9 cellular contexts compared by ENCODE assay signal in the genomic region with DNA sequence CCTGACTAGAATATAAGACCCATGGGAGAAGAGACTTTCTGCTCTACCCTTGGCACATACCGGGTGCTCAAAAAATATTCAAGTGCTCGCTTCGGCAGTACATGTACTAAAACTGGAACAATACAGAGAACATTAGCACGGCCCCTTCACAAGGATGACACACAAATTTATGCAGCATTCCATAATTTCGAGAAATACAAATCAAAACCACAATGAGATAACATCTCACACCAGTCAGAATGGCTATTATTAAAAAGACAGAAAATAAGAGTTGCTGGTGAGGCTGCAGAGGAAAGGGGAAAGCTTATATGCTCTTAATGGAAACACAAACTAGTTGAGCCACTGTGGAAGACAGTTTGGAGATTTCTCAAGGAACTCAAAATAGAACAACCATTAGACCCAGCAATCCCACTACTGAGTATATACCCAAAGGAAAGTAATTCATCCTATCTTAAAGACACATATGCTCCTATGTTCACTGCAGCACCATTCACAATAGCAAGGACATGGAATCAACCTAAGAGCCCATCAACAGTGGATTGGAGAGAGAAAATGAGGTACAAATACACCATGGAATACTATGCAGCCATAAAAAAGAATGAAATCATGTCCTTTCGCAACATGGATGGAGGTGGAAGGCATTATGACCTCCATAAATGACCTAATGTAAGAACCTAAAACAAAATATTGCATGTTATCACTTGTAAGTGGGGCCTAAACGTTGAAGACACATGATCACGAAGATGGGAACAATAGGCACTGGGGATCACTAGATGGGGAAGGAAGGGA.
A peak's percentile ranks its signal among the peaks of the same experiment; 100 is the strongest.
DNase-seq lines count a peak whose midpoint lies in the region; ATAC-seq and TF ChIP-seq lines count a peak whose summit lies in the region.
"Had no signal": no experiment of that assay in that cellular context is flagged by ENCODE, and none has a peak within 500 bp of the region (broad histone marks: within the 10 kb centered on the region; RNA-seq: fewer than 3 reads in every experiment).

No MANE protein-coding gene starts in this region.

- ATAC-seq in GM23338 (no peak), RWPE2 (ENCODE audit: low read depth) (peak; percentile 16; the same call in 2 of the 3 replicates)
- ATAC-seq in stimulated activated effector memory CD8-positive, alpha-beta T cell treated with anti-CD3 and anti-CD28 coated beads, Interleukin-12 subunit alpha, Interleukin-12 subunit beta, amount 100 ng/mL, for 72 hours = no peak

- no peaks in the 10 kb centered on the region for H3K9me3 ChIP-seq in RWPE2 (ENCODE audit: severe bottlenecking)

- no peak overlapping the region for H3K4me3 Mint-ChIP-seq in GM23338
- H3K4me3 Mint-ChIP-seq in stimulated activated effector memory CD8-positive, alpha-beta T cell treated with anti-CD3 and anti-CD28 coated beads, Interleukin-12 subunit alpha, Interleukin-12 subunit beta, amount 100 ng/mL, for 72 hours = peak overlapping the region; percentile 14
- H3K4me3 Mint-ChIP-seq: activated naive CD8-positive, alpha-beta T cell had no signal

- no peaks in the 10 kb centered on the region for H3K79me2 ChIP-seq in GM23338 (replicated peaks; ENCODE audit: insufficient read depth)

- peaks cover 2% of the 10 kb centered on the region for H3K27me3 Mint-ChIP-seq in GM23338 (ENCODE audit: insufficient read depth, low read depth, poor library complexity)

- peaks cover 12% of the 10 kb centered on the region for H3K4me1 ChIP-seq in GM23338 (ENCODE audit: insufficient read depth)
- H3K4me1 ChIP-seq in RWPE2 (ENCODE audit: insufficient read depth, poor library complexity, severe bottlenecking) = peaks cover 33% of the 10 kb centered on the region

- TF ChIP-seq CTCF in GM23338 (conservative IDR thresholded peaks at IDR 0.05; ENCODE audit: low read depth in 2 of 2) (no peak), RWPE2 (IDR thresholded peaks at IDR 0.05; ENCODE audit: poor library complexity, severe bottlenecking) (no peak), fibroblast of pulmonary artery (IDR thresholded peaks at IDR 0.05; ENCODE audit: low read length, missing control alignments) (no peak)

- H3F3A ChIP-seq in GM23338 (replicated peaks; ENCODE audit: low read depth) = no peaks in the 10 kb centered on the region

- peak overlapping the region; percentile 95; the same call in 1 of the 2 replicates for H2AFZ ChIP-seq in GM23338

- H3K27me3 ChIP-seq in GM23338 (ENCODE audit: insufficient read depth) (no peaks in the 10 kb centered on the region), RWPE2 (ENCODE audit: insufficient read depth, poor library complexity, severe bottlenecking) (no peaks in the 10 kb centered on the region), H7 (ENCODE audit: control insufficient read depth, insufficient read depth, low read length) (no peaks in the 10 kb centered on the region)

- DNase-seq in GM23338 (ENCODE audit: low spot score) (no peak), RWPE2 (ENCODE audit: low spot score) (no peak), fibroblast of pulmonary artery (ENCODE audit: low read depth) (peak; percentile 61), H7 (no peak), SHP77 treated with DMSO at 0.1 percent for 48 hours (lab: John Stamatoyannopoulos, UW) (no peak), NCI-H526 treated with DMSO at 0.1 percent for 48 hours (lab: John Stamatoyannopoulos, UW) (no peak), SKM-1 treated with dmso at 0.1 percent for 144 hours (lab: John Stamatoyannopoulos, UW; ENCODE audit: unreplicated experiment) (no peak)
- DNase-seq in stimulated activated effector memory CD8-positive, alpha-beta T cell treated with anti-CD3 and anti-CD28 coated beads, Interleukin-12 subunit alpha, Interleukin-12 subunit beta, amount 100 ng/mL, for 72 hours (ENCODE audit: low spot score in 2 of 2) = no peak

- peaks cover 16% of the 10 kb centered on the region for H3K9me2 ChIP-seq in GM23338 (ENCODE audit: insufficient read depth)

- no peak overlapping the region for H3K27ac ChIP-seq in GM23338 (ENCODE audit: low read depth)
- peak overlapping the region; percentile 96 for H3K27ac ChIP-seq in RWPE2 (ENCODE audit: poor library complexity, severe bottlenecking)

- H3K36me3 Mint-ChIP-seq in GM23338 (ENCODE audit: low read depth) = no peaks in the 10 kb centered on the region; the same call in 2 of the 3 replicates
- H3K36me3 Mint-ChIP-seq in stimulated activated effector memory CD8-positive, alpha-beta T cell treated with anti-CD3 and anti-CD28 coated beads, Interleukin-12 subunit alpha, Interleukin-12 subunit beta, amount 100 ng/mL, for 72 hours = no peaks in the 10 kb centered on the region

- no peaks in the 10 kb centered on the region for H3K36me3 ChIP-seq in GM23338 (ENCODE audit: insufficient read depth)
- H3K36me3 ChIP-seq in RWPE2 (ENCODE audit: low read depth) = no peaks in the 10 kb centered on the region
- no peaks in the 10 kb centered on the region for H3K36me3 ChIP-seq in H7 (replicated peaks; ENCODE audit: control insufficient read depth, insufficient read depth, low read length)

- H3K27ac Mint-ChIP-seq in GM23338 = peak overlapping the region; percentile 17; the same call in 1 of the 2 replicates
- peak overlapping the region; percentile 60 for H3K27ac Mint-ChIP-seq in stimulated activated effector memory CD8-positive, alpha-beta T cell treated with anti-CD3 and anti-CD28 coated beads, Interleukin-12 subunit alpha, Interleukin-12 subunit beta, amount 100 ng/mL, for 72 hours
- H3K27ac Mint-ChIP-seq: activated naive CD8-positive, alpha-beta T cell had no signal

- H3K4me1 Mint-ChIP-seq in GM23338 = peaks cover 7% of the 10 kb centered on the region
- peaks cover 8% of the 10 kb centered on the region for H3K4me1 Mint-ChIP-seq in stimulated activated effector memory CD8-positive, alpha-beta T cell treated with anti-CD3 and anti-CD28 coated beads, Interleukin-12 subunit alpha, Interleukin-12 subunit beta, amount 100 ng/mL, for 72 hours

- H3K4me3 ChIP-seq in GM23338 (no peak overlapping the region), RWPE2 (ENCODE audit: severe bottlenecking) (no peak overlapping the region), fibroblast of pulmonary artery (replicated peaks; ENCODE audit: low read depth, low read length) (no peak overlapping the region), H7 (ENCODE audit: insufficient read depth, low read depth, low read length) (no peak overlapping the region)

- H3K9me3 Mint-ChIP-seq in GM23338 = peaks cover 8% of the 10 kb centered on the region; the same call in 2 of the 3 replicates
- H3K9me3 Mint-ChIP-seq in stimulated activated effector memory CD8-positive, alpha-beta T cell treated with anti-CD3 and anti-CD28 coated beads, Interleukin-12 subunit alpha, Interleukin-12 subunit beta, amount 100 ng/mL, for 72 hours = no peaks in the 10 kb centered on the region

- H4K20me1 ChIP-seq in GM23338 (replicated peaks; ENCODE audit: insufficient read depth) = no peaks in the 10 kb centered on the region

- H3K4me2 ChIP-seq in GM23338 = no peak overlapping the region

TF ChIP-seq in GM23338, 12 proteins besides CTCF, POLR2A, EP300 and RAD21 (continues in another document):
- TF ChIP-seq JUNB (IDR thresholded peaks at IDR 0.05; ENCODE audit: unreplicated experiment) (no peak), NANOG (IDR thresholded peaks at IDR 0.05; ENCODE audit: borderline replicate concordance) (no peak)
